In the genomic region with DNA sequence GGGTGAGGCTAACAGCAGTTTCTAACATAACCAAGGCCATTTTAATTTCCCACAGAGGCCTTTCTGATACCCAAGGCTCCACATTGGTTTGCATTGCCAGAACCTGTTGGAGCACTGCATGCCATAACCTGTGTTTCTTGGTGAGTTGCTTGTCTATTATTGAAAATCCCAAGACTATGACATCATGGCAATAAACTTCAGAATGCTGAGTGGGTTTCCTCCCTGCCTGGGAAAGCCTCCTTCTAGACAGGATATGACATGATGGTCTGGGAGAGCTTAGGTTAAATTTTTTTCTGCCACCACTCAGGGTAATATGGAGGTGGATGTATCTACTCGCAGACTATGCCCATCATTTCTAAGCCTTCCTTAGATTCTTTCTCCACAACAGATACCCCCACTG, we compare ENCODE assay signal across 23 cellular contexts. TPM values are rescaled to one million over a fixed set of nuclear protein-coding genes. Genes with fewer than 3 reads are reported as not detected.
DNase-seq lines count a peak whose midpoint lies in the region; ATAC-seq, FAIRE-seq and TF ChIP-seq lines count a peak whose summit lies in the region.
"Had no signal": no experiment of that assay in that cellular context is flagged by ENCODE, and none has a peak within 500 bp of the region (broad histone marks: within the 10 kb centered on the region; RNA-seq: fewer than 3 reads in every experiment).

No MANE protein-coding gene starts in this region.

- H3K4me1 ChIP-seq in HEK293 (ENCODE audit: control insufficient read depth, insufficient read depth, low read length): no peaks in the 10 kb centered on the region
- peaks cover 17% of the 10 kb centered on the region for H3K4me1 ChIP-seq in foreskin keratinocyte
- H3K4me1 ChIP-seq in kidney (ENCODE audit: control insufficient read depth in 1 of 2, insufficient read depth in 1 of 2, low read depth in 1 of 2, low read length in 2 of 2): no peaks in the 10 kb centered on the region

- no peak overlapping the region for H3K4me3 ChIP-seq in HEK293 (ENCODE audit: low read depth, low read length)
- H3K4me3 ChIP-seq in kidney (ENCODE audit: low read length in 2 of 2): no peak overlapping the region

- no peak overlapping the region for H3K9ac ChIP-seq in kidney (ENCODE audit: low read length in 2 of 2)

- no peak overlapping the region for H3K4me3 Mint-ChIP-seq in MCF 10A (ENCODE audit: unreplicated experiment)
- H3K4me3 Mint-ChIP-seq: memory B cell; neural crest cell; T-helper 2 cell treated with Interferon-gamma antibody and Interleukin-4, amounts not matched to agents 5 μg/mL and 100 μg/mL, for 36 hours had no signal

- intact Hi-C loops in MCF 10A (cut with micrococcal nuclease) (no loop called here), kidney (cut with DNase I) (no loop called here)

- H3K4me1 Mint-ChIP-seq in MCF 10A (ENCODE audit: insufficient read depth, unreplicated experiment): peaks cover 8% of the 10 kb centered on the region
- H3K4me1 Mint-ChIP-seq: memory B cell had no signal

- no peaks in the 10 kb centered on the region for H3K9me3 Mint-ChIP-seq in MCF 10A (ENCODE audit: unreplicated experiment)
- H3K9me3 Mint-ChIP-seq: memory B cell; neural crest cell; T-helper 2 cell treated with Interferon-gamma antibody and Interleukin-4, amounts not matched to agents 5 μg/mL and 100 μg/mL, for 36 hours had no signal

- no peak for FAIRE-seq in kidney (lab: Jason Lieb, UNC)
- FAIRE-seq: frontal cortex, GM12892, H1 had no signal

- DNase-seq in MCF 10A (ENCODE audit: unreplicated experiment) (peak; percentile 30), foreskin keratinocyte (peak; percentile 98 to 99), renal cortical epithelial cell (ENCODE audit: low read depth) (peak; percentile 67), NCI-H2196 treated with DMSO at 0.1 percent for 48 hours (lab: John Stamatoyannopoulos, UW; ENCODE audit: unreplicated experiment) (no peak), kidney (no peak)
- DNase-seq in activated CD8-positive, alpha-beta memory T cell treated with anti-CD3 and anti-CD28 coated beads for 24 hours: no peak
- DNase-seq: activated CD8-positive, alpha-beta memory T cell treated with anti-CD3 and anti-CD28 coated beads, Interleukin-2, amount 50 U/mL, for 48 hours; activated naive CD4-positive, alpha-beta T cell treated with anti-CD3 and anti-CD28 coated beads, Interleukin-2, amount 50 U/mL, for 16 hours; COR-L47; GDM1; Kasumi-1; NCI-H1436 treated with DMSO at 0.1 percent for 48 hours; NCI-H446; SIG-M5 had no signal

- ATAC-seq in foreskin keratinocyte (peak; percentile 95), GM21423 (IDR thresholded peaks at IDR 0.05; ENCODE audit: unreplicated experiment) (no peak)
- ATAC-seq: activated CD4-positive, CD25-positive, alpha-beta regulatory T cell treated with anti-CD3 and anti-CD28 coated beads, Interleukin-2, amount 50 U/mL, for 24 hours had no signal

- H3K27ac Mint-ChIP-seq in MCF 10A (ENCODE audit: low read depth, unreplicated experiment): no peak overlapping the region
- H3K27ac Mint-ChIP-seq: memory B cell; T-helper 2 cell treated with Interferon-gamma antibody and Interleukin-4, amounts not matched to agents 5 μg/mL and 100 μg/mL, for 36 hours had no signal

- TF ChIP-seq CTCF in HEK293 (tag by site-specific recombination; IDR thresholded peaks at IDR 0.05) (no peak), MCF 10A (IDR thresholded peaks at IDR 0.05; ENCODE audit: unreplicated experiment) (no peak), foreskin keratinocyte (conservative IDR thresholded peaks at IDR 0.05) (no peak), kidney (IDR thresholded peaks at IDR 0.05; ENCODE audit: borderline replicate concordance, extremely low read depth, insufficient read depth) (no peak)

- no peaks in the 10 kb centered on the region for H3K27me3 Mint-ChIP-seq in MCF 10A (ENCODE audit: insufficient read depth, unreplicated experiment)

- H3K9me3 ChIP-seq in HEK293 (ENCODE audit: control insufficient read depth, insufficient read depth, low read depth, low read length) (no peaks in the 10 kb centered on the region), kidney (ENCODE audit: control insufficient read depth in 1 of 2, low read length in 2 of 2) (no peaks in the 10 kb centered on the region)

- H3K27me3 ChIP-seq in foreskin keratinocyte: no peaks in the 10 kb centered on the region

- no TSS peak for BruUV-seq in MCF 10A (replicated peaks; lab: Mats Ljungman, UMichigan)

- POLR2A ChIA-PET in HEK293 (lab: Yijun Ruan, JAX) (interaction anchor here (0.8 to 2.3 kb wide), 2 partner anchors 33 to 174 kb away, joined by 3 to 9 read pairs; partner anchors contain the start of gene TTF2), MCF 10A (lab: Yijun Ruan, JAX) (no interaction called here)

- H3K36me3 ChIP-seq in HEK293 (ENCODE audit: control insufficient read depth in 2 of 2, insufficient read depth in 1 of 2, low read length in 2 of 2) (no peaks in the 10 kb centered on the region), kidney (ENCODE audit: control insufficient read depth in 1 of 2, insufficient read depth in 2 of 2, low read length in 2 of 2) (no peaks in the 10 kb centered on the region)

- H3K27ac ChIP-seq in HEK293 (ENCODE audit: extremely low read depth, low read depth, low read length): no peak overlapping the region
- H3K27ac ChIP-seq in foreskin keratinocyte: peak overlapping the region; percentile 94
- H3K27ac ChIP-seq in kidney (ENCODE audit: low read depth in 2 of 2, low read length in 2 of 2): no peak overlapping the region

- CTCF ChIA-PET in HEK293 (lab: Yijun Ruan, JAX): interaction anchor here (0.8 kb wide), 1 partner anchor 15 kb away, joined by 4 read pairs; no protein-coding TSS in a partner anchor
- CTCF ChIA-PET in MCF 10A (lab: Yijun Ruan, JAX): no interaction called here

- no peaks in the 10 kb centered on the region for H3K36me3 Mint-ChIP-seq in MCF 10A (ENCODE audit: insufficient read depth, unreplicated experiment)
- H3K36me3 Mint-ChIP-seq: memory B cell had no signal

TF ChIP-seq in HEK293, 187 proteins besides CTCF, POLR2A, EP300 and RAD21 (continues in another document):
- TF ChIP-seq, protein P1, sequence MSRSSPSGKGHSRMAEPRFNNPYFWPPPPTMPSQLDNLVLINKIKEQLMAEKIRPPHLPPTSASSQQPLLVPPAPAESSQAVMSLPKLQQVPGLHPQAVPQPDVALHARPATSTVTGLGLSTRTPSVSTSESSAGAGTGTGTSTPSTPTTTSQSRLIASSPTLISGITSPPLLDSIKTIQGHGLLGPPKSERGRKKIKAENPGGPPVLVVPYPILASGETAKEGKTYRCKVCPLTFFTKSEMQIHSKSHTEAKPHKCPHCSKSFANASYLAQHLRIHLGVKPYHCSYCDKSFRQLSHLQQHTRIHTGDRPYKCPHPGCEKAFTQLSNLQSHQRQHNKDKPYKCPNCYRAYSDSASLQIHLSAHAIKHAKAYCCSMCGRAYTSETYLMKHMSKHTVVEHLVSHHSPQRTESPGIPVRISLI (tag by site-specific recombination; IDR thresholded peaks at IDR 0.05): peak; percentile 66; the same call in 1 of the 2 replicates
- TF ChIP-seq ZNF629 (tag by site-specific recombination; IDR thresholded peaks at IDR 0.05): peak; percentile 78
- TF ChIP-seq ZNF223 (tag by site-specific recombination; IDR thresholded peaks at IDR 0.05): no peak
- no peak for TF ChIP-seq ZNF184 (tag by site-specific recombination; IDR thresholded peaks at IDR 0.05)
- no peak for TF ChIP-seq ZSCAN30 (tag by site-specific recombination; IDR thresholded peaks at IDR 0.05)
- peak; percentile 77 for TF ChIP-seq ZNF600 (tag by site-specific recombination; IDR thresholded peaks at IDR 0.05)
- TF ChIP-seq, protein P2, sequence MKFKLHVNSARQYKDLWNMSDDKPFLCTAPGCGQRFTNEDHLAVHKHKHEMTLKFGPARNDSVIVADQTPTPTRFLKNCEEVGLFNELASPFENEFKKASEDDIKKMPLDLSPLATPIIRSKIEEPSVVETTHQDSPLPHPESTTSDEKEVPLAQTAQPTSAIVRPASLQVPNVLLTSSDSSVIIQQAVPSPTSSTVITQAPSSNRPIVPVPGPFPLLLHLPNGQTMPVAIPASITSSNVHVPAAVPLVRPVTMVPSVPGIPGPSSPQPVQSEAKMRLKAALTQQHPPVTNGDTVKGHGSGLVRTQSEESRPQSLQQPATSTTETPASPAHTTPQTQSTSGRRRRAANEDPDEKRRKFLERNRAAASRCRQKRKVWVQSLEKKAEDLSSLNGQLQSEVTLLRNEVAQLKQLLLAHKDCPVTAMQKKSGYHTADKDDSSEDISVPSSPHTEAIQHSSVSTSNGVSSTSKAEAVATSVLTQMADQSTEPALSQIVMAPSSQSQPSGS (tag by site-specific recombination; IDR thresholded peaks at IDR 0.05; ENCODE audit: low read depth): peak; percentile 74
- no peak for TF ChIP-seq BCL11B (tag by site-specific recombination; IDR thresholded peaks at IDR 0.05; ENCODE audit: low read depth)
- peak; percentile 83 for TF ChIP-seq ZBTB21 (tag by site-specific recombination; IDR thresholded peaks at IDR 0.05)

RNA-seq across cellular contexts. Expression of gene PTGFRN, which starts 23.2 kb away (rescaled TPM):
- total RNA-seq in MCF 10A (2022): 45.2 and 61.0 TPM in 2 replicates
- total RNA-seq in foreskin keratinocyte: 171 and 183 TPM in 2 replicates
- polyA plus RNA-seq in foreskin keratinocyte: 147 and 151 TPM in 2 replicates
- 51.4 and 76.7 TPM in 2 replicates for total RNA-seq in renal cortical epithelial cell
- 44.8 TPM for total RNA-seq in kidney
- polyA plus RNA-seq in kidney (ENCODE audit: insufficient read depth, low read depth, low replicate concordance): 16.4 TPM

Comparison
In these comparisons a context has a peak if more than half of its experiments do, and no peak if none do; other contexts are left out.
1. DNase-seq: peak in MCF 10A (single experiment), foreskin keratinocyte (2 of 2) and renal cortical epithelial cell (single experiment); none in NCI-H2196 treated with DMSO at 0.1 percent for 48 hours (single experiment), kidney (single experiment) and activated CD8-positive, alpha-beta memory T cell treated with anti-CD3 and anti-CD28 coated beads for 24 hours (single experiment).